12 cellular contexts compared by ENCODE assay signal in genomic region chr7:77008000-77008399, GRCh38. TPM values are rescaled to one million over a fixed set of nuclear protein-coding genes. Genes with fewer than 3 reads are reported as not detected.
DNase-seq lines count a peak whose midpoint lies in the region; ATAC-seq and TF ChIP-seq lines count a peak whose summit lies in the region.
"Not testable (repeated sequence)": the region's sequence is repeated elsewhere in the genome, so short reads cannot be mapped to it uniquely, and the experiment has no call there.
"Had no signal": no experiment of that assay in that cellular context is flagged by ENCODE, and none has a peak within 500 bp of the region (broad histone marks: within the 10 kb centered on the region; RNA-seq: fewer than 3 reads in every experiment).

No MANE protein-coding gene starts in this region.

- TF ChIP-seq POLR2A in gastroesophageal sphincter (IDR thresholded peaks at IDR 0.05), result not testable (repeated sequence)
- peak; percentile 26 for TF ChIP-seq POLR2A in transverse colon (IDR thresholded peaks at IDR 0.05)

- not testable (repeated sequence) for H3K27me3 Mint-ChIP-seq in Calu3 (ENCODE audit: unreplicated experiment)

- not testable (repeated sequence) for H3K27me3 ChIP-seq in RWPE2 (ENCODE audit: insufficient read depth, poor library complexity, severe bottlenecking); gastroesophageal sphincter; left lung; transverse colon

- BruUV-seq in Calu3 (replicated peaks; lab: Mats Ljungman, UMichigan), result not testable (repeated sequence)

- not testable (repeated sequence) for H3K4me1 ChIP-seq in RWPE2 (ENCODE audit: insufficient read depth, poor library complexity, severe bottlenecking); gastroesophageal sphincter; left lung
- H3K4me1 ChIP-seq in transverse colon, result peaks cover 0 to 14% (median 9%) of the 10 kb centered on the region in 4 donors

- H3K36me3 Mint-ChIP-seq in Calu3 (ENCODE audit: insufficient read depth, unreplicated experiment), result not testable (repeated sequence)

- not testable (repeated sequence) for H3K27ac ChIP-seq in RWPE2 (ENCODE audit: poor library complexity, severe bottlenecking)
- H3K27ac ChIP-seq in gastroesophageal sphincter (peak overlapping the region; percentile 37 to 70 (median 61)), left lung (peak overlapping the region; percentile 23 to 59), transverse colon (peak overlapping the region; percentile 25 to 70 (median 66))

- not testable (repeated sequence) for H3K4me1 Mint-ChIP-seq in Calu3 (ENCODE audit: low read depth, unreplicated experiment)

- in situ Hi-C loops in transverse colon (cut with MboI; ENCODE audit: low pct_ligation_motif_present in 1 of 4, low pct_unique_long_range_greater_than_20kb in 1 of 4, low sequenced_read_pairs in 3 of 4), result loop anchor here in 1 of 4 donors (25.0 kb wide), 1 partner anchor 496 kb away; the partner anchor contains the start of gene UPK3B

- peak overlapping the region; percentile 60 for H3K27ac Mint-ChIP-seq in Calu3 (ENCODE audit: unreplicated experiment)

- not testable (repeated sequence) for H3K9me3 ChIP-seq in RWPE2 (ENCODE audit: severe bottlenecking); gastroesophageal sphincter; left lung; transverse colon

- not testable (repeated sequence) for H3K9me3 Mint-ChIP-seq in Calu3 (ENCODE audit: low read depth, unreplicated experiment)

- ATAC-seq in RWPE2 (ENCODE audit: low read depth), result not testable (repeated sequence)
- ATAC-seq in gastroesophageal sphincter, result peak; percentile 92
- peak; percentile 83 for ATAC-seq in left lung

- not testable (repeated sequence) for TF ChIP-seq EP300 in gastroesophageal sphincter (IDR thresholded peaks at IDR 0.05); transverse colon (IDR thresholded peaks at IDR 0.05; ENCODE audit: low read depth)

- H3K36me3 ChIP-seq in RWPE2 (ENCODE audit: low read depth); gastroesophageal sphincter; left lung; transverse colon: not testable (repeated sequence)

- CTCF ChIA-PET in Calu3 (lab: Charles Lee), result not testable (repeated sequence)

- intact Hi-C loops in Calu3 (cut with micrococcal nuclease; ENCODE audit: unreplicated experiment); left lung (cut with DNase I); transverse colon (cut with DNase I; ENCODE audit: low total_unique reads): not testable (repeated sequence)

- H3K4me3 ChIP-seq in RWPE2 (ENCODE audit: severe bottlenecking); choroid plexus epithelial cell (ENCODE audit: low read depth, low read length); gastroesophageal sphincter; left lung; transverse colon: not testable (repeated sequence)

- not testable (repeated sequence) for TF ChIP-seq CTCF in Calu3 (IDR thresholded peaks at IDR 0.05; ENCODE audit: unreplicated experiment); RWPE2 (IDR thresholded peaks at IDR 0.05; ENCODE audit: poor library complexity, severe bottlenecking); choroid plexus epithelial cell (conservative IDR thresholded peaks at IDR 0.05; ENCODE audit: low read depth, low read length); gastroesophageal sphincter (IDR thresholded peaks at IDR 0.05); left lung (IDR thresholded peaks at IDR 0.05); transverse colon (IDR thresholded peaks at IDR 0.05)

- peak; percentile 86 for DNase-seq in Calu3
- peak; percentile 93 for DNase-seq in LHCN-M2 (ENCODE audit: low read depth)
- peak; percentile 45 for DNase-seq in RWPE2 (ENCODE audit: low spot score)
- peak; percentile 36 for DNase-seq in choroid plexus epithelial cell (ENCODE audit: low read depth)
- DNase-seq in left lung, result peak; percentile 90 to 92
- DNase-seq in pons (ENCODE audit: low spot score), result peak; percentile 22
- DNase-seq in transverse colon, result peak; percentile 79

- not testable (repeated sequence) for H3K4me3 Mint-ChIP-seq in Calu3 (ENCODE audit: low read depth, unreplicated experiment)

- WGBS in gastroesophageal sphincter (ENCODE audit: low coverage in 1 of 2), 2 donors, result 37% methylated on average over 5 of the region's 10 CpGs; no CpG with 5 or more reads in 1 of the 2 donors
- WGBS in transverse colon (ENCODE audit: low coverage in 1 of 2), 2 donors, result 37% methylated on average over 10 of the region's 10 CpGs; no CpG with 5 or more reads in 1 of the 2 donors

RNA-seq across cellular contexts. Expression of gene SPDYE17, which starts 24.2 kb away (rescaled TPM):
- total RNA-seq in Calu3 (2022) (not detected in 2 replicates), LHCN-M2 (2014; rRNA removed) (not detected in 2 replicates), gastroesophageal sphincter (not detected), left lung (not detected), transverse colon (not detected)
- not detected for polyA plus RNA-seq in LHCN-M2 (2012)
- total RNA-seq: activated CD8-positive, alpha-beta T cell treated with anti-CD3 and anti-CD28 coated beads for 36 hours; cerebellum; endothelial cell of umbilical vein; pulmonary artery endothelial cell had no signal
- polyA plus RNA-seq: endothelial cell of umbilical vein had no signal

RNA-seq across cellular contexts. Expression of gene SPDYE18, which starts 54.4 kb away (rescaled TPM):
- total RNA-seq in Calu3 (2022) (0.47 TPM in 1 of 2 replicates, not detected in the other), LHCN-M2 (2014; rRNA removed) (0.17 TPM in 1 of 2 replicates, not detected in the other), gastroesophageal sphincter (1 to 10 TPM in 2 of 4 donors, not detected in 2; 2.3 to 3.1 TPM), left lung (under 1 TPM; 0.44 to 0.81 TPM), transverse colon (1 to 10 TPM in 1 of 4 donors, under 1 TPM in 1, not detected in 2; 0.55 to 1.3 TPM)
- polyA plus RNA-seq in LHCN-M2 (2012), result 0.07 TPM
- polyA plus RNA-seq: endothelial cell of umbilical vein had no signal

Comparison
In these comparisons a context has a peak if more than half of its experiments do, and no peak if none do; other contexts are left out.
1. DNase-seq: peak in every context shown above with its lines; median percentile 93 in LHCN-M2; 91 in left lung; 86 in Calu3; 79 in transverse colon; 45 in RWPE2; 36 in choroid plexus epithelial cell; 22 in pons.